Comparison of ENCODE assay signal across 19 cellular contexts in genomic region chr1:56216173-56216572, GRCh38.
DNase-seq lines count a peak whose midpoint lies in the region; ATAC-seq lines count a peak whose summit lies in the region.
"Had no signal": no experiment of that assay in that cellular context is flagged by ENCODE, and none has a peak within 500 bp of the region (broad histone marks: within the 10 kb centered on the region; RNA-seq: fewer than 3 reads in every experiment).

No MANE protein-coding gene starts in this region.

- DNase-seq in Daoy (ENCODE audit: low read depth) (peak; percentile 62), RPMI7951 (ENCODE audit: low read depth) (peak; percentile 80), fibroblast of the conjunctiva (ENCODE audit: low read depth) (peak; percentile 34), skeletal muscle cell (ENCODE audit: low read depth) (peak; percentile 43), KBM-7 (no peak)
- DNase-seq: activated B cell treated with CpG ODN at 0.5 μM for 24 hours; activated CD8-positive, alpha-beta T cell treated with anti-CD3 and anti-CD28 coated beads for 36 hours; activated naive CD4-positive, alpha-beta T cell treated with anti-CD3 and anti-CD28 coated beads, Interleukin-2, amount 10 ng/mL, durations not matched to agents 7 days and 5 days; activated T-cell treated with anti-CD3 and anti-CD28 coated beads, Interleukin-2, amount 50 U/mL, for 4 hours; DMS53; NCI-H2081; NCI-H526 treated with DMSO at 0.1 percent for 48 hours; stimulated activated CD4-positive, alpha-beta T cell treated with anti-CD3 and anti-CD28 coated beads, Interleukin-2, amount 100 ng/mL, for 48 hours; stomach; T-helper 17 cell; uterus had no signal

- in situ Hi-C loops in KBM-7 (cut with MboI; ENCODE audit: low pct_unique_long_range_greater_than_20kb, low sequenced_read_pairs): no loop called here

- H3K4me3 ChIP-seq in skeletal muscle cell (ENCODE audit: low read depth, low read length): no peak overlapping the region
- H3K4me3 ChIP-seq: skin epidermis, stomach, uterus had no signal

- no peak for ATAC-seq in HG03521 (IDR thresholded peaks at IDR 0.05; ENCODE audit: unreplicated experiment)
- ATAC-seq in GM21526 (IDR thresholded peaks at IDR 0.05; ENCODE audit: low FRiP score, unreplicated experiment): no peak
- ATAC-seq: activated CD8-positive, alpha-beta T cell treated with anti-CD3 and anti-CD28 coated beads for 36 hours; activated T-cell treated with anti-CD3 and anti-CD28 coated beads, Interleukin-2, amount 50 U/mL, for 4 hours; T-helper 17 cell had no signal
